12 cellular contexts compared by ENCODE assay signal in genomic region chr16:27080870-27081269, GRCh38. TPM values are rescaled to one million over a fixed set of nuclear protein-coding genes. Genes with fewer than 3 reads are reported as not detected.
DNase-seq lines count a peak whose midpoint lies in the region; ATAC-seq and TF ChIP-seq lines count a peak whose summit lies in the region.
"Had no signal": no experiment of that assay in that cellular context is flagged by ENCODE, and none has a peak within 500 bp of the region (broad histone marks: within the 10 kb centered on the region; RNA-seq: fewer than 3 reads in every experiment).

No MANE protein-coding gene starts in this region.

- ATAC-seq in foreskin keratinocyte, result no peak
- no peak for ATAC-seq in GM18505 (IDR thresholded peaks at IDR 0.05; ENCODE audit: unreplicated experiment)
- no peak for ATAC-seq in HG03108 (IDR thresholded peaks at IDR 0.05; ENCODE audit: unreplicated experiment)
- ATAC-seq in GM19452 (IDR thresholded peaks at IDR 0.05; ENCODE audit: unreplicated experiment), result no peak
- ATAC-seq: activated T-helper 17 cell treated with anti-CD3 and anti-CD28 coated beads, Interleukin-2, amount 50 U/mL, for 72 hours; gastroesophageal sphincter had no signal

- no peaks in the 10 kb centered on the region for H3K4me1 ChIP-seq in PC-9 (replicated peaks; ENCODE audit: insufficient read depth)
- H3K4me1 ChIP-seq in foreskin keratinocyte, result no peaks in the 10 kb centered on the region
- H3K4me1 ChIP-seq: gastroesophageal sphincter had no signal

- no peaks in the 10 kb centered on the region for H3K36me3 ChIP-seq in PC-9 (ENCODE audit: low read depth)
- H3K36me3 ChIP-seq: gastroesophageal sphincter had no signal

- DNase-seq in GM12864 (ENCODE audit: low read depth) (no peak), PC-9 (no peak), foreskin keratinocyte (no peak), 8988T (no peak)
- DNase-seq: DMS79 treated with DMSO at 0.1 percent for 48 hours, right cardiac atrium had no signal

- H3K9me2 ChIP-seq in PC-9 (ENCODE audit: insufficient read depth), result no peaks in the 10 kb centered on the region

- intact Hi-C loops in PC-9 (cut with micrococcal nuclease; ENCODE audit: unreplicated experiment), result no loop called here

- H3F3A ChIP-seq in PC-9 (ENCODE audit: insufficient read depth, low read depth), result no peaks in the 10 kb centered on the region

- no peak for TF ChIP-seq POLR2A in GM18505 (IDR thresholded peaks at IDR 0.05; ENCODE audit: borderline replicate concordance, extremely low read depth, insufficient read depth, insufficient read length)

- peaks cover 72% of the 10 kb centered on the region for H3K27me3 ChIP-seq in PC-9 (ENCODE audit: insufficient read depth, low read depth)
- H3K27me3 ChIP-seq in foreskin keratinocyte, result no peaks in the 10 kb centered on the region

- no peaks in the 10 kb centered on the region for H3K9me3 ChIP-seq in PC-9 (ENCODE audit: insufficient read depth, low read depth)

- H3K79me2 ChIP-seq in PC-9 (ENCODE audit: low read depth), result no peaks in the 10 kb centered on the region

- CTCF ChIA-PET in PC-9 (lab: Charles Lee), result no interaction called here

- H3K27ac ChIP-seq in 22Rv1, result no peak overlapping the region
- H3K27ac ChIP-seq in PC-9, result no peak overlapping the region
- no peak overlapping the region for H3K27ac ChIP-seq in foreskin keratinocyte
- H3K27ac ChIP-seq: gastroesophageal sphincter had no signal

- POLR2A ChIA-PET in PC-9 (lab: Charles Lee; ENCODE audit: unreplicated experiment), result no interaction called here

- no peak overlapping the region for H2AFZ ChIP-seq in PC-9

- no TSS peak for BruUV-seq in PC-9 (replicated peaks; lab: Mats Ljungman, UMichigan)

- H3K4me2 ChIP-seq in PC-9, result no peak overlapping the region

- H3K4me3 ChIP-seq in GM12864 (ENCODE audit: low read depth, low read length) (no peak overlapping the region), PC-9 (no peak overlapping the region)
- H3K4me3 ChIP-seq: gastroesophageal sphincter had no signal

- TF ChIP-seq CTCF in 22Rv1 (IDR thresholded peaks at IDR 0.05), result peak; percentile 47
- peak; percentile 52 for TF ChIP-seq CTCF in GM12864 (IDR thresholded peaks at IDR 0.05; ENCODE audit: low read depth, low read length, missing control alignments)
- TF ChIP-seq CTCF in PC-9 (conservative IDR thresholded peaks at IDR 0.05), result peak; percentile 71
- TF ChIP-seq CTCF in foreskin keratinocyte (conservative IDR thresholded peaks at IDR 0.05), result peak; percentile 8

- H4K20me1 ChIP-seq in PC-9 (ENCODE audit: insufficient read depth), result no peaks in the 10 kb centered on the region

RNA-seq across cellular contexts. Expression of gene C16orf82, which starts 14.1 kb away (rescaled TPM):
- total RNA-seq in PC-9 (2021) (not detected in 2 replicates), foreskin keratinocyte (not detected in 2 replicates)
- polyA plus RNA-seq in foreskin keratinocyte, result not detected in 2 replicates
- total RNA-seq: activated T-helper 17 cell treated with anti-CD3 and anti-CD28 coated beads, Interleukin-2, amount 50 U/mL, for 72 hours; gastroesophageal sphincter; right cardiac atrium had no signal
- polyA plus RNA-seq: right cardiac atrium had no signal

Comparison
In these comparisons a context has a peak if more than half of its experiments do, and no peak if none do; other contexts are left out.
1. CTCF ChIP-seq: peak in every context shown above with its lines; median percentile 71 in PC-9; 52 in GM12864; 47 in 22Rv1; 8 in foreskin keratinocyte.